In genomic region chr18:52572036-52572750, GRCh38 we compare ENCODE assay signal across 26 cellular contexts.
"Had no signal": no experiment of that assay in that cellular context is flagged by ENCODE, and none has a peak within 500 bp of the region (broad histone marks: within the 10 kb centered on the region; RNA-seq: fewer than 3 reads in every experiment).

No MANE protein-coding gene starts in this region.

- H3K4me1 Mint-ChIP-seq: activated B cell treated with CpG ODN at 0.5 μM for 24 hours; activated CD4-positive, alpha-beta T cell treated with anti-CD3 and anti-CD28 coated beads for 36 hours; activated T-helper 17 cell treated with anti-CD3 and anti-CD28 coated beads, Interleukin-2, amount 50 U/mL, for 72 hours; naive thymus-derived CD4-positive, alpha-beta T cell had no signal

- DNase-seq: activated B cell treated with CpG ODN at 0.5 μM for 24 hours; activated CD4-positive, alpha-beta T cell treated with anti-CD3 and anti-CD28 coated beads for 36 hours; activated CD4-positive, alpha-beta T cell treated with anti-CD3 and anti-CD28 coated beads, Interleukin-2, amount 50 U/mL, for 4 hours; activated CD8-positive, alpha-beta memory T cell treated with anti-CD3 and anti-CD28 coated beads for 24 hours; activated CD8-positive, alpha-beta memory T cell treated with anti-CD3 and anti-CD28 coated beads, Interleukin-2, amount 50 U/mL, for 4 hours; activated naive CD4-positive, alpha-beta T cell; activated T-cell treated with anti-CD3 and anti-CD28 coated beads, Interleukin-2, amount 50 U/mL, for 24 hours; adrenal gland; cerebellar nuclear complex; cortex of kidney; heart right ventricle; left colon; lower lobe of right lung; mesendoderm; naive thymus-derived CD4-positive, alpha-beta T cell; spleen; stimulated activated CD4-positive, alpha-beta T cell treated with anti-CD3 and anti-CD28 coated beads, Interleukin-4, amount 100 ng/mL, for 24 hours; stimulated activated naive CD8-positive, alpha-beta T cell treated with anti-CD3 and anti-CD28 coated beads, Interleukin-15, Interleukin-2, amounts not matched to agents 100 U/mL and 50 U/mL, for 24 hours; substantia nigra; T-helper 9 cell; transverse colon had no signal

- ATAC-seq: activated CD4-positive, alpha-beta T cell treated with anti-CD3 and anti-CD28 coated beads for 36 hours; activated T-helper 17 cell treated with anti-CD3 and anti-CD28 coated beads, Interleukin-2, amount 50 U/mL, for 72 hours; heart right ventricle; left colon; naive thymus-derived CD4-positive, alpha-beta T cell; stimulated activated naive CD8-positive, alpha-beta T cell treated with anti-CD3 and anti-CD28 coated beads, Interleukin-15, Interleukin-2, amounts not matched to agents 100 U/mL and 50 U/mL, for 24 hours had no signal

- H3K4me3 ChIP-seq: adrenal gland, breast epithelium, heart right ventricle, lower lobe of right lung, neural progenitor cell, spleen, transverse colon, vagina had no signal

- H3K36me3 Mint-ChIP-seq: activated naive CD8-positive, alpha-beta T cell; naive thymus-derived CD4-positive, alpha-beta T cell; neural progenitor cell had no signal

- H3K27ac Mint-ChIP-seq: activated B cell treated with CpG ODN at 0.5 μM for 24 hours; activated CD4-positive, alpha-beta T cell treated with anti-CD3 and anti-CD28 coated beads for 36 hours; activated naive CD8-positive, alpha-beta T cell; activated T-cell treated with anti-CD3 and anti-CD28 coated beads, Interleukin-2, amount 50 U/mL, for 24 hours; activated T-helper 17 cell treated with anti-CD3 and anti-CD28 coated beads, Interleukin-2, amount 50 U/mL, for 72 hours; naive thymus-derived CD4-positive, alpha-beta T cell; neural progenitor cell had no signal

- H3K4me1 ChIP-seq: adrenal gland, breast epithelium, heart right ventricle, lower lobe of right lung, neural progenitor cell, spleen, transverse colon, vagina had no signal

- H3K36me3 ChIP-seq: adrenal gland, breast epithelium, heart right ventricle, lower lobe of right lung, neural progenitor cell, spleen, transverse colon, vagina had no signal

- H3K4me3 Mint-ChIP-seq: activated B cell treated with CpG ODN at 0.5 μM for 24 hours; activated CD4-positive, alpha-beta T cell treated with anti-CD3 and anti-CD28 coated beads for 36 hours; activated naive CD8-positive, alpha-beta T cell; activated T-cell treated with anti-CD3 and anti-CD28 coated beads, Interleukin-2, amount 50 U/mL, for 24 hours; activated T-helper 17 cell treated with anti-CD3 and anti-CD28 coated beads, Interleukin-2, amount 50 U/mL, for 72 hours; naive thymus-derived CD4-positive, alpha-beta T cell; neural progenitor cell had no signal

- H3K9me3 ChIP-seq: adrenal gland, breast epithelium, lower lobe of right lung, transverse colon, vagina had no signal

- H3K9me3 Mint-ChIP-seq: activated B cell treated with CpG ODN at 0.5 μM for 24 hours, neural progenitor cell had no signal

- H3K27me3 ChIP-seq: adrenal gland, breast epithelium, heart right ventricle, neural progenitor cell, spleen, transverse colon, vagina had no signal

- H3K27ac ChIP-seq: adrenal gland, breast epithelium, heart right ventricle, lower lobe of right lung, neural progenitor cell, spleen, transverse colon, vagina had no signal

- H3K27me3 Mint-ChIP-seq: activated B cell treated with CpG ODN at 0.5 μM for 24 hours; activated CD4-positive, alpha-beta T cell treated with anti-CD3 and anti-CD28 coated beads for 36 hours; activated naive CD8-positive, alpha-beta T cell; activated T-cell treated with anti-CD3 and anti-CD28 coated beads, Interleukin-2, amount 50 U/mL, for 24 hours; activated T-helper 17 cell treated with anti-CD3 and anti-CD28 coated beads, Interleukin-2, amount 50 U/mL, for 72 hours; naive thymus-derived CD4-positive, alpha-beta T cell had no signal
